Comparison of ENCODE assay signal across 10 cellular contexts in the genomic region with DNA sequence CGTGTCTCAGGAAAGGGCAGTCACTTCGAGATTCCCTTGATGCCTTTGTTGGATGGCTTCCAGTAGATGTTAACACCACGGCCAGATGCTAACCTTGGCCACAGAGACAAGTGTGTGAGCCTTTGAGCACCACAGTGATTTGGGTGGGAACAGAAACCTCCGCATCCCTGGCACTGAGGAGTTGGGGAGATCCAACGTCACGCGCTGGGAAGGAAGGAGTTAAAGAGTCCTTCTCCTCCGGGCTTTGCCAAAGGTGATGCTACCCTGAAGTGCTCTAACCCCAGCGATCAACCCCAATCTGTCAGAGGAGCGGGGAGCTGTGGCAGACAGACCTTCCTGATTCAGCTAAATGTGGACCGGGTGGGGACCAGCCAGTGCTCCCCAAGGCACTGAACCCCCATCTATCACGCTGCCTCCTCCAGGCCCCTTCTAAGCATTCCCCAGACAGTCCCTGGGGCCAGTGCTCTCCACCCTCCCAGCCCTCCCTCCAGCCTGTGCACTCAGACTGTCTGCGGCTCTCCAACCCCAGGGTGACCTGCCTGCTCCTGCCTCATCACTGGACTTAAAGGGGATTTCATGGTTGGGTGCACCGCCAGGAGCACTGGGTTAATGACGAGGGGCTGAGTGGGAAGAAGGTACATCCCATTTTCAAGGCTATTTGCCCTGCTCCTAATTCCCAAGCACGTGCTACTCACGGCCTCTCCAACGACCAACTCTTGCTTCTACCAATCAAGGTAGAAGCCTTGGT. TPM values are rescaled to one million over a fixed set of nuclear protein-coding genes. Genes with fewer than 3 reads are reported as not detected.
DNase-seq lines count a peak whose midpoint lies in the region; ATAC-seq and TF ChIP-seq lines count a peak whose summit lies in the region.
"Had no signal": no experiment of that assay in that cellular context is flagged by ENCODE, and none has a peak within 500 bp of the region (broad histone marks: within the 10 kb centered on the region; RNA-seq: fewer than 3 reads in every experiment).

No MANE protein-coding gene starts in this region.

- H3K27me3 ChIP-seq in WERI-Rb-1 (ENCODE audit: insufficient read depth, low read depth, severe bottlenecking) (no peaks in the 10 kb centered on the region), osteoblast (ENCODE audit: insufficient read depth, low read length) (peaks cover 8% of the 10 kb centered on the region)

- peak; percentile 96 for DNase-seq in WERI-Rb-1
- peak; percentile 65 for DNase-seq in osteoblast (ENCODE audit: insufficient read length, low spot score, missing footprints)
- no peak for DNase-seq in NCI-H1092 (lab: John Stamatoyannopoulos, UW)
- no peak for DNase-seq in NCI-H1417 (lab: John Stamatoyannopoulos, UW)
- DNase-seq: activated naive CD4-positive, alpha-beta T cell treated with Interleukin-2 at 50 U/mL for 16 hours; DND-41; stomach had no signal

- TF ChIP-seq POLR2A in GM18505 (IDR thresholded peaks at IDR 0.05; ENCODE audit: borderline replicate concordance, extremely low read depth, insufficient read depth, insufficient read length): peak; percentile 6

- H2AFZ ChIP-seq in osteoblast (ENCODE audit: low read length): no peak overlapping the region

- ATAC-seq in GM18505 (IDR thresholded peaks at IDR 0.05; ENCODE audit: unreplicated experiment) (peak; percentile 8), HG02642 (IDR thresholded peaks at IDR 0.05; ENCODE audit: poor library complexity, unreplicated experiment) (peak; percentile 8), GM19395 (IDR thresholded peaks at IDR 0.05; ENCODE audit: unreplicated experiment) (no peak)

- H3K27ac ChIP-seq in WERI-Rb-1: peak overlapping the region; percentile 82
- no peak overlapping the region for H3K27ac ChIP-seq in osteoblast (ENCODE audit: low read depth, low read length)
- H3K27ac ChIP-seq: stomach had no signal

- peaks cover 1% of the 10 kb centered on the region for H4K20me1 ChIP-seq in osteoblast (ENCODE audit: insufficient read depth, low read length)

- H3K9me3 ChIP-seq in WERI-Rb-1 (ENCODE audit: severe bottlenecking) (no peaks in the 10 kb centered on the region), osteoblast (ENCODE audit: low read depth, low read length) (no peaks in the 10 kb centered on the region)
- H3K9me3 ChIP-seq: stomach had no signal

- no peak overlapping the region for H3K4me2 ChIP-seq in osteoblast (ENCODE audit: insufficient read depth, low read length)

- peaks cover 17% of the 10 kb centered on the region for H3K4me1 ChIP-seq in osteoblast (ENCODE audit: insufficient read depth, low read length)

- TF ChIP-seq CTCF in WERI-Rb-1 (IDR thresholded peaks at IDR 0.05; ENCODE audit: low read depth, low read length) (no peak), osteoblast (IDR thresholded peaks at IDR 0.05; ENCODE audit: extremely low read depth, low read depth, low read length) (no peak)

- peak overlapping the region; percentile 10 for H3K4me3 ChIP-seq in WERI-Rb-1 (ENCODE audit: low read depth, low read length)
- H3K4me3 ChIP-seq in osteoblast (ENCODE audit: insufficient read depth, low read length): no peak overlapping the region
- H3K4me3 ChIP-seq: stomach had no signal

- no peaks in the 10 kb centered on the region for H3K36me3 ChIP-seq in WERI-Rb-1
- no peaks in the 10 kb centered on the region for H3K36me3 ChIP-seq in osteoblast (ENCODE audit: insufficient read depth, low read length)
- H3K36me3 ChIP-seq: stomach had no signal

- peaks cover 3% of the 10 kb centered on the region for H3K79me2 ChIP-seq in osteoblast (ENCODE audit: insufficient read depth, low read length)

RNA-seq across cellular contexts. Expression of a gene that starts 3.2 kb away (rescaled TPM):
- total RNA-seq in osteoblast: 156 and 163 TPM in 2 replicates

Comparison
In these comparisons a context has a peak if more than half of its experiments do, and no peak if none do; other contexts are left out.
1. DNase-seq: peak in WERI-Rb-1 (single experiment) and osteoblast (single experiment); none in NCI-H1092 (single experiment) and NCI-H1417 (0 of 3).